Comparison of ENCODE assay signal across 27 cellular contexts in genomic region chr9:38012767-38013450, GRCh38.
"Had no signal": no experiment of that assay in that cellular context is flagged by ENCODE, and none has a peak within 500 bp of the region (broad histone marks: within the 10 kb centered on the region; RNA-seq: fewer than 3 reads in every experiment).

No MANE protein-coding gene starts in this region.

- H3K27ac Mint-ChIP-seq: activated CD4-positive, alpha-beta memory T cell treated with anti-CD3 and anti-CD28 coated beads for 36 hours; activated naive CD4-positive, alpha-beta T cell treated with anti-CD3 and anti-CD28 coated beads for 36 hours; activated naive CD8-positive, alpha-beta T cell; activated T-helper 17 cell treated with anti-CD3 and anti-CD28 coated beads, Interleukin-2, amount 50 U/mL, for 72 hours; T-helper 17 cell; WTC11 had no signal

- H3K9me3 Mint-ChIP-seq: activated CD4-positive, alpha-beta memory T cell treated with anti-CD3 and anti-CD28 coated beads for 36 hours; activated naive CD4-positive, alpha-beta T cell treated with anti-CD3 and anti-CD28 coated beads for 36 hours; activated T-helper 17 cell treated with anti-CD3 and anti-CD28 coated beads, Interleukin-2, amount 50 U/mL, for 72 hours; central memory CD8-positive, alpha-beta T cell; WTC11 had no signal

- H3K36me3 Mint-ChIP-seq: activated CD4-positive, alpha-beta memory T cell treated with anti-CD3 and anti-CD28 coated beads for 36 hours; activated naive CD8-positive, alpha-beta T cell had no signal

- H3K27me3 Mint-ChIP-seq: activated naive CD8-positive, alpha-beta T cell had no signal

- H3K4me3 Mint-ChIP-seq: activated CD4-positive, alpha-beta memory T cell treated with anti-CD3 and anti-CD28 coated beads for 36 hours; activated naive CD4-positive, alpha-beta T cell treated with anti-CD3 and anti-CD28 coated beads for 36 hours; activated naive CD8-positive, alpha-beta T cell; activated T-helper 17 cell treated with anti-CD3 and anti-CD28 coated beads, Interleukin-2, amount 50 U/mL, for 72 hours; central memory CD8-positive, alpha-beta T cell; T-helper 17 cell; WTC11 had no signal

- DNase-seq: activated CD4-positive, alpha-beta memory T cell treated with anti-CD3 and anti-CD28 coated beads for 36 hours; activated CD4-positive, alpha-beta T cell treated with anti-CD3 and anti-CD28 coated beads for 48 hours; activated CD4-positive, CD25-positive, alpha-beta regulatory T cell treated with anti-CD3 and anti-CD28 coated beads, Interleukin-2, amount 50 U/mL, for 72 hours; activated CD8-positive, alpha-beta memory T cell treated with anti-CD3 and anti-CD28 coated beads for 24 hours; activated gamma-delta T cell; activated naive CD4-positive, alpha-beta T cell treated with anti-CD3 and anti-CD28 coated beads for 36 hours; activated T-cell treated with anti-CD3 and anti-CD28 coated beads for 4 hours; activated T-cell treated with anti-CD3 and anti-CD28 coated beads, Interleukin-2, amount 50 U/mL, for 48 hours; KG1; NCI-H1092; NCI-H1417 treated with DMSO at 0.1 percent for 48 hours; NCI-H1694; NCI-H2029 treated with DMSO at 0.1 percent for 48 hours; NCI-H345; NCI-H510A; NCI-H526 treated with DMSO at 0.1 percent for 48 hours; NCI-H82; OCI-M1; RPMI8226; SHP77 treated with DMSO at 0.1 percent for 48 hours; T-helper 17 cell; T-helper 9 cell had no signal

- ATAC-seq: activated T-helper 17 cell treated with anti-CD3 and anti-CD28 coated beads, Interleukin-2, amount 50 U/mL, for 72 hours; Panc1; T-helper 17 cell; WTC11 had no signal
